In the genomic region with DNA sequence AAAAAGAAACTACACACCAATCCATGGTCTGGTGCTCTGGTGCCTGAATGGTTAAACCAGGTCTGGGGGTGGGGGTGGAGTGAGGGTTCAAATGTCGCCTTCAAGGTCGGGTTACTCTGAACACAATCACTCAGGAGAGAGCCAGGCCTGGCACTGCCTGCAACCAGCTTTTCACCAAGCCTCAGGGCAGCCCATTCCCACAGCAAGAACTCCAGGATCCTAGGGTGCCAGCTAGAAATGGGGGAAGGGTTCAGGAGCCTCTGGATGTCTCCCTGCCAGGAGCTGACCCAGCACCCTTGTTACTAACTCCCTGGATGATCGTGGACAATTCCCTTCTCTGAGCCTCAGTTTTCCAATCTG, we compare ENCODE assay signal across 1 cellular context.
TF ChIP-seq lines count a peak whose summit lies in the region.

No MANE protein-coding gene starts in this region.

TF ChIP-seq in HCT116, 20 proteins besides CTCF, POLR2A, EP300 and RAD21 (continued from another document):
- TF ChIP-seq ZBTB33 (IDR thresholded peaks at IDR 0.05; ENCODE audit: extremely low read depth, insufficient replicate concordance, low read length), result no peak
- no peak for TF ChIP-seq CBX3 (IDR thresholded peaks at IDR 0.05; ENCODE audit: low read depth)
- TF ChIP-seq EGR1 (IDR thresholded peaks at IDR 0.05; ENCODE audit: low read depth), result no peak
- TF ChIP-seq REST (IDR thresholded peaks at IDR 0.05; ENCODE audit: low read depth), result no peak
- no peak for TF ChIP-seq SIN3A (IDR thresholded peaks at IDR 0.05; ENCODE audit: low read depth)
